ENCODE assay signal across 17 cellular contexts in the genomic region with DNA sequence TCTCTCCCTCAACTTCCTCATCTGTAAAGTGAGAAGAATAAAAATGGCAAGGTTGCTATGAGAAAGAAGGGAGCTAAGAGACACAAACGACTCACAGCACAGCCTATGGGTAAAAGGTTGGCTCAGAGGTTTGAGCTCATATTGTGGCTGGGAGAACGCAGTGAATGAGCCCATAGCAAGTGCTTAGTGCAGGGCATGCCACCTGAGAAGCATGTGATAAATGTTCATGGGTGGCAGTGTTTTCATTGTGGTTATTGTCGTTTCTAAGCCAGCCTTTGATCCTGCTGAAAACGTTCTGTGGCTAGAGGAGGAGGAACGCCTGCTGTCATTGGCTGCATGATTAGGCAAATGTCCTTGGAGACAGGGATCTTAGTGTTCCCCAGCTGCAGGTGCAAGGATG.
"Had no signal": no experiment of that assay in that cellular context is flagged by ENCODE, and none has a peak within 500 bp of the region (broad histone marks: within the 10 kb centered on the region; RNA-seq: fewer than 3 reads in every experiment).

No MANE protein-coding gene starts in this region.

- H3K9me3 Mint-ChIP-seq: activated T-helper 2 cell treated with anti-CD3 and anti-CD28 coated beads, Interferon-gamma antibody, Interleukin-2, Interleukin-4, amounts not matched to agents 10 μg/mL and 5 μg/mL and 100 μg/mL, durations not matched to agents 14 hours and 24 hours and 36 hours; dendritic cell treated with granulocyte-macrophage colony-stimulating factor and Interleukin-4, amounts not matched to agents 40 ng/mL and 50 ng/mL, for 4 days; type B pancreatic cell had no signal

- DNase-seq: activated CD4-positive, alpha-beta T cell treated with anti-CD3 and anti-CD28 coated beads, Interleukin-2, amount 50 U/mL, for 1 hour; activated naive CD4-positive, alpha-beta T cell treated with anti-CD3 and anti-CD28 coated beads, Interleukin-2, amount 10 ng/mL, durations not matched to agents 7 days and 5 days; activated T-cell treated with anti-CD3 and anti-CD28 coated beads for 4 hours; body of pancreas; effector memory CD8-positive, alpha-beta T cell; hippocampal formation; naive thymus-derived CD8-positive, alpha-beta T cell; occipital lobe; psoas muscle; sigmoid colon; stimulated activated naive CD4-positive, alpha-beta T cell; substantia nigra had no signal

- H3K4me1 ChIP-seq: body of pancreas, psoas muscle, sigmoid colon had no signal

- H3K36me3 ChIP-seq: sigmoid colon had no signal

- H3K27ac ChIP-seq: body of pancreas, epithelial cell of prostate, psoas muscle, sigmoid colon had no signal

- H3K27ac Mint-ChIP-seq: activated naive CD4-positive, alpha-beta T cell treated with anti-CD3 and anti-CD28 coated beads, Interleukin-2, amount 10 ng/mL, durations not matched to agents 7 days and 5 days; activated T-helper 2 cell treated with anti-CD3 and anti-CD28 coated beads, Interferon-gamma antibody, Interleukin-2, Interleukin-4, amounts not matched to agents 10 μg/mL and 5 μg/mL and 100 μg/mL, durations not matched to agents 14 hours and 24 hours and 36 hours; dendritic cell treated with granulocyte-macrophage colony-stimulating factor and Interleukin-4, amounts not matched to agents 40 ng/mL and 50 ng/mL, for 4 days; effector memory CD8-positive, alpha-beta T cell; type B pancreatic cell had no signal

- H3K4me3 ChIP-seq: body of pancreas, lung, psoas muscle, sigmoid colon had no signal

- H3K9me3 ChIP-seq: body of pancreas, psoas muscle had no signal

- H3K36me3 Mint-ChIP-seq: activated naive CD4-positive, alpha-beta T cell treated with anti-CD3 and anti-CD28 coated beads, Interleukin-2, amount 10 ng/mL, durations not matched to agents 7 days and 5 days; naive thymus-derived CD8-positive, alpha-beta T cell; type B pancreatic cell had no signal

- ATAC-seq: body of pancreas; effector memory CD8-positive, alpha-beta T cell; naive thymus-derived CD8-positive, alpha-beta T cell; psoas muscle had no signal

- H3K27me3 ChIP-seq: body of pancreas had no signal
